1 cellular context compared by ENCODE assay signal in the genomic region with DNA sequence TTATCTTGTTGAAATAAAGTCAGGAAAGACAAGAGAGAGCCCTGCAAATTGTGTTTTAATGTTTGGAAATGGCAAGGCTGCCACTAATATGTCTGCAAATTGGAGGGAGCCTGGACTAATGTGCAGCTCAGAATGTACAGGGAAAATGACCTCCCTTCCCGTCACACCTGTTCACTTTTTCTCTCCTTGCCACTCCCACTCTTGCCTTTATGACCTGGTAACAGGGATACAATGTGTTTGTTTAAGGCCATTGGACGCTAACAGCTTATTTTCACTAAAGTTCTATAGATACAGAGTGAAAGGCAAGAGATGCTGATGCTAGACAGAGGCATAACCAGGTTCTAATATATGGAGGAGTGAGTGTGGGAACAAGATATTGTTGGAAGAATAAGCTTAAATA.
TF ChIP-seq lines count a peak whose summit lies in the region.

No MANE protein-coding gene starts in this region.

TF ChIP-seq in GM23338, 12 proteins besides CTCF, POLR2A, EP300 and RAD21 (continued from another document):
- TF ChIP-seq, protein P1, sequence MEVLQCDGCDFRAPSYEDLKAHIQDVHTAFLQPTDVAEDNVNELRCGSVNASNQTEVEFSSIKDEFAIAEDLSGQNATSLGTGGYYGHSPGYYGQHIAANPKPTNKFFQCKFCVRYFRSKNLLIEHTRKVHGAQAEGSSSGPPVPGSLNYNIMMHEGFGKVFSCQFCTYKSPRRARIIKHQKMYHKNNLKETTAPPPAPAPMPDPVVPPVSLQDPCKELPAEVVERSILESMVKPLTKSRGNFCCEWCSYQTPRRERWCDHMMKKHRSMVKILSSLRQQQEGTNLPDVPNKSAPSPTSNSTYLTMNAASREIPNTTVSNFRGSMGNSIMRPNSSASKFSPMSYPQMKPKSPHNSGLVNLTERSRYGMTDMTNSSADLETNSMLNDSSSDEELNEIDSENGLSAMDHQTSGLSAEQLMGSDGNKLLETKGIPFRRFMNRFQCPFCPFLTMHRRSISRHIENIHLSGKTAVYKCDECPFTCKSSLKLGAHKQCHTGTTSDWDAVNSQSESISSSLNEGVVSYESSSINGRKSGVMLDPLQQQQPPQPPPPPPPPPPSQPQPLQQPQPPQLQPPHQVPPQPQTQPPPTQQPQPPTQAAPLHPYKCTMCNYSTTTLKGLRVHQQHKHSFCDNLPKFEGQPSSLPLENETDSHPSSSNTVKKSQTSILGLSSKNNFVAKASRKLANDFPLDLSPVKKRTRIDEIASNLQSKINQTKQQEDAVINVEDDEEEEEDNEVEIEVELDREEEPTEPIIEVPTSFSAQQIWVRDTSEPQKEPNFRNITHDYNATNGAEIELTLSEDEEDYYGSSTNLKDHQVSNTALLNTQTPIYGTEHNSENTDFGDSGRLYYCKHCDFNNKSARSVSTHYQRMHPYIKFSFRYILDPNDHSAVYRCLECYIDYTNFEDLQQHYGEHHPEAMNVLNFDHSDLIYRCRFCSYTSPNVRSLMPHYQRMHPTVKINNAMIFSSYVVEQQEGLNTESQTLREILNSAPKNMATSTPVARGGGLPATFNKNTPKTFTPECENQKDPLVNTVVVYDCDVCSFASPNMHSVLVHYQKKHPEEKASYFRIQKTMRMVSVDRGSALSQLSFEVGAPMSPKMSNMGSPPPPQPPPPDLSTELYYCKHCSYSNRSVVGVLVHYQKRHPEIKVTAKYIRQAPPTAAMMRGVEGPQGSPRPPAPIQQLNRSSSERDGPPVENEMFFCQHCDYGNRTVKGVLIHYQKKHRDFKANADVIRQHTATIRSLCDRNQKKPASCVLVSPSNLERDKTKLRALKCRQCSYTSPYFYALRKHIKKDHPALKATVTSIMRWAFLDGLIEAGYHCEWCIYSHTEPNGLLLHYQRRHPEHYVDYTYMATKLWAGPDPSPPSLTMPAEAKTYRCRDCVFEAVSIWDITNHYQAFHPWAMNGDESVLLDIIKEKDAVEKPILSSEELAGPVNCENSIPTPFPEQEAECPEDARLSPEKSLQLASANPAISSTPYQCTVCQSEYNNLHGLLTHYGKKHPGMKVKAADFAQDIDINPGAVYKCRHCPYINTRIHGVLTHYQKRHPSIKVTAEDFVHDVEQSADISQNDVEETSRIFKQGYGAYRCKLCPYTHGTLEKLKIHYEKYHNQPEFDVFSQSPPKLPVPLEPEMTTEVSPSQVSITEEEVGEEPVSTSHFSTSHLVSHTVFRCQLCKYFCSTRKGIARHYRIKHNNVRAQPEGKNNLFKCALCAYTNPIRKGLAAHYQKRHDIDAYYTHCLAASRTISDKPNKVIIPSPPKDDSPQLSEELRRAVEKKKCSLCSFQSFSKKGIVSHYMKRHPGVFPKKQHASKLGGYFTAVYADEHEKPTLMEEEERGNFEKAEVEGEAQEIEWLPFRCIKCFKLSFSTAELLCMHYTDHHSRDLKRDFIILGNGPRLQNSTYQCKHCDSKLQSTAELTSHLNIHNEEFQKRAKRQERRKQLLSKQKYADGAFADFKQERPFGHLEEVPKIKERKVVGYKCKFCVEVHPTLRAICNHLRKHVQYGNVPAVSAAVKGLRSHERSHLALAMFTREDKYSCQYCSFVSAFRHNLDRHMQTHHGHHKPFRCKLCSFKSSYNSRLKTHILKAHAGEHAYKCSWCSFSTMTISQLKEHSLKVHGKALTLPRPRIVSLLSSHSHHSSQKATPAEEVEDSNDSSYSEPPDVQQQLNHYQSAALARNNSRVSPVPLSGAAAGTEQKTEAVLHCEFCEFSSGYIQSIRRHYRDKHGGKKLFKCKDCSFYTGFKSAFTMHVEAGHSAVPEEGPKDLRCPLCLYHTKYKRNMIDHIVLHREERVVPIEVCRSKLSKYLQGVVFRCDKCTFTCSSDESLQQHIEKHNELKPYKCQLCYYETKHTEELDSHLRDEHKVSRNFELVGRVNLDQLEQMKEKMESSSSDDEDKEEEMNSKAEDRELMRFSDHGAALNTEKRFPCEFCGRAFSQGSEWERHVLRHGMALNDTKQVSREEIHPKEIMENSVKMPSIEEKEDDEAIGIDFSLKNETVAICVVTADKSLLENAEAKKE (CRISPR knock-in tag; IDR thresholded peaks at IDR 0.05) = no peak
- TF ChIP-seq EZH2phosphoT487 (IDR thresholded peaks at IDR 0.05; ENCODE audit: unreplicated experiment) = no peak
TF ChIP-seq in GM23338: peak in this region for 0.
